Comparison of ENCODE assay signal across 12 cellular contexts in genomic region chr10:127854769-127855583, GRCh38. TPM values are rescaled to one million over a fixed set of nuclear protein-coding genes. Genes with fewer than 3 reads are reported as not detected.
DNase-seq lines count a peak whose midpoint lies in the region; ATAC-seq and TF ChIP-seq lines count a peak whose summit lies in the region.
"Had no signal": no experiment of that assay in that cellular context is flagged by ENCODE, and none has a peak within 500 bp of the region (broad histone marks: within the 10 kb centered on the region; RNA-seq: fewer than 3 reads in every experiment).

No MANE protein-coding gene starts in this region.

- H3K27me3 ChIP-seq in colonic mucosa = no peaks in the 10 kb centered on the region

- intact Hi-C loops in posterior vena cava (cut with DNase I) (loop anchor here in 1 of 2 donors (5.0 kb wide), 2 partner anchors 677 to 1703 kb away; no protein-coding TSS in a partner anchor), colonic mucosa (cut with DNase I) (loop anchor here (5.0 kb wide), 2 partner anchors 138 to 293 kb away; no protein-coding TSS in a partner anchor)

- no peaks in the 10 kb centered on the region for H3K9me3 ChIP-seq in colonic mucosa

- DNase-seq in posterior vena cava (ENCODE audit: low spot score) (peak; percentile 76), omental fat pad (ENCODE audit: low spot score) (no peak), colonic mucosa (no peak), epidermal melanocyte (ENCODE audit: insufficient read length, low spot score) (no peak), dedifferentiated amniotic fluid mesenchymal stem cell (ENCODE audit: extremely low spot score) (no peak)
- DNase-seq: DMS79, NCI-H2171, T-helper 9 cell had no signal

- H3K4me3 ChIP-seq in colonic mucosa = no peak overlapping the region

- ATAC-seq in GM18909 (IDR thresholded peaks at IDR 0.05; ENCODE audit: poor library complexity, unreplicated experiment) = peak; percentile 85
- ATAC-seq in HG02610 (IDR thresholded peaks at IDR 0.05; ENCODE audit: unreplicated experiment) = peak; percentile 67
- ATAC-seq in HG03469 (IDR thresholded peaks at IDR 0.05; ENCODE audit: unreplicated experiment) = peak; percentile 72
- no peak for ATAC-seq in omental fat pad (ENCODE audit: low FRiP score)

- H3K4me1 ChIP-seq in colonic mucosa = no peaks in the 10 kb centered on the region

- TF ChIP-seq CTCF in omental fat pad (IDR thresholded peaks at IDR 0.05) = no peak
- no peak for TF ChIP-seq CTCF in colonic mucosa (IDR thresholded peaks at IDR 0.05)

- H3K9ac ChIP-seq in colonic mucosa (ENCODE audit: low read depth in 2 of 2, low read length in 2 of 2) = no peak overlapping the region

- no peak overlapping the region for H3K27ac ChIP-seq in colonic mucosa

- H3K36me3 ChIP-seq in colonic mucosa = no peaks in the 10 kb centered on the region

RNA-seq across cellular contexts. Expression of gene CLRN3, which starts 37.8 kb away (rescaled TPM):
- total RNA-seq in posterior vena cava (not detected), omental fat pad (not detected), colonic mucosa (100 to 1,000 TPM in 1 of 2 donors, 10 to 100 TPM in 1; 76.8 to 110 TPM)
- total RNA-seq: activated T-helper 1 cell treated with anti-CD3 and anti-CD28 coated beads, Interleukin-12 subunit alpha, Interleukin-12 subunit beta, Interleukin-2, Interleukin-4 antibody, amounts not matched to agents 30 ng/mL and 10 ng/mL and 1 ng/mL, durations not matched to agents 14 hours and 24 hours and 36 hours had no signal

RNA-seq across cellular contexts. Expression of gene PTPRE, which starts 51.9 kb away (rescaled TPM):
- total RNA-seq in posterior vena cava = 10 to 100 TPM; 22.1 to 37.9 TPM
- total RNA-seq in omental fat pad = 10 to 100 TPM; 28.1 to 89.7 (median 54.2) TPM
- 10 to 100 TPM; 15.9 to 18.8 TPM for total RNA-seq in colonic mucosa

Comparison
In these comparisons a context has a peak if more than half of its experiments do, and no peak if none do; other contexts are left out.
1. RNA of gene CLRN3, which starts 37.8 kb away (total RNA-seq): 76.8 to 110 TPM in colonic mucosa; not detected in posterior vena cava and not detected in omental fat pad; every median in the first group is over 10 times any median in the second.